In the genomic region with DNA sequence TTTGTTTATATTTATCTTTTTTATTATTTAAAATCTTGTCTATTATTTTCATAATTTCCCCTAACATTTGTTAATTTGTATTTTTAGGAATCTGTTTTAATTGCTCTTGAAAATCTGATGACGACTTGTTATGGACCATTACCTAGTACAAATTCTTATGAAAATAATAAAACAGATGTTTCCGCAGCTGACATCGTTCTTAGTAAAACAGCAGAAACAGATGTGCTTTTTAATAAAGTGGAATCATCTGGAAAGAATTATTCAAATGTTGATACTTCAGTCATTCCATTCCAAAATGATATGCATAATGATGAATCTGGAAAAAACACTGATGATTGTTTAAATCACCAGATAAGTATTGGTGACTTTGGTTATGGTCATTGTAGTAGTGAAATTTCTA, we compare ENCODE assay signal across 33 cellular contexts.
A peak's percentile ranks its signal among the peaks of the same experiment; 100 is the strongest.
DNase-seq lines count a peak whose midpoint lies in the region; ATAC-seq, FAIRE-seq and TF ChIP-seq lines count a peak whose summit lies in the region.
"Had no signal": no experiment of that assay in that cellular context is flagged by ENCODE, and none has a peak within 500 bp of the region (broad histone marks: within the 10 kb centered on the region; RNA-seq: fewer than 3 reads in every experiment).

No MANE protein-coding gene starts in this region.

- no peak for TF ChIP-seq RAD21 in A549 (conservative IDR thresholded peaks at IDR 0.05 in 1 of 2, IDR thresholded peaks at IDR 0.05 in 1 of 2)

- POLR2A ChIA-PET in A549 (lab: Yijun Ruan, JAX) = no interaction called here

- TF ChIP-seq POLR2A in A549 (IDR thresholded peaks at IDR 0.05; ENCODE audit: low read length) = no peak
- no peak for TF ChIP-seq POLR2A in H54 (IDR thresholded peaks at IDR 0.05; ENCODE audit: low read depth, low read length)

- H3K4me1 Mint-ChIP-seq in astrocyte (ENCODE audit: low read depth, unreplicated experiment) = peaks cover 5% of the 10 kb centered on the region
- H3K4me1 Mint-ChIP-seq: natural killer cell; stimulated activated memory B cell treated with anti-CD40 and anti-IgM and Interleukin-4, amounts not matched to agents 10 μg/mL and 1 μg/mL and 100 μg/mL, for 72 hours had no signal

- H3K4me1 ChIP-seq in A549 (peaks cover 7% of the 10 kb centered on the region; the same call in 1 of the 3 replicates), astrocyte (ENCODE audit: insufficient read depth, low read length) (peaks cover 6% of the 10 kb centered on the region)
- H3K4me1 ChIP-seq: ascending aorta, upper lobe of right lung had no signal

- FAIRE-seq in A549 (lab: Jason Lieb, UNC) = peak; percentile 54
- peak; percentile 6 for FAIRE-seq in H54 (lab: Jason Lieb, UNC)
- peak; percentile 49 for FAIRE-seq in astrocyte (lab: Jason Lieb, UNC)
- FAIRE-seq: K562 had no signal

- H3K9me3 ChIP-seq in A549 (no peaks in the 10 kb centered on the region), astrocyte (ENCODE audit: insufficient read depth, low read depth, low read length) (no peaks in the 10 kb centered on the region)
- H3K9me3 ChIP-seq: ascending aorta, mucosa of descending colon, upper lobe of right lung had no signal

- no peak overlapping the region for H3K4me3 Mint-ChIP-seq in astrocyte (ENCODE audit: unreplicated experiment)
- H3K4me3 Mint-ChIP-seq: activated CD4-positive, alpha-beta T cell treated with anti-CD3 and anti-CD28 coated beads, Interleukin-2, amount 10 ng/mL, durations not matched to agents 24 days and 14 days; activated naive CD8-positive, alpha-beta T cell; B cell; CD8-positive, alpha-beta T cell; endodermal cell; natural killer cell; stimulated activated memory B cell treated with anti-CD40 and anti-IgM and Interleukin-4, amounts not matched to agents 10 μg/mL and 1 μg/mL and 100 μg/mL, for 72 hours had no signal

- no peak overlapping the region for H3K9ac ChIP-seq in astrocyte (ENCODE audit: low read length)

- H4K20me1 ChIP-seq in astrocyte (ENCODE audit: insufficient read depth, low read length) = no peaks in the 10 kb centered on the region

- H3K27ac Mint-ChIP-seq in astrocyte (ENCODE audit: unreplicated experiment) = no peak overlapping the region
- H3K27ac Mint-ChIP-seq: activated CD4-positive, alpha-beta T cell treated with anti-CD3 and anti-CD28 coated beads, Interleukin-2, amount 10 ng/mL, durations not matched to agents 24 days and 14 days; activated naive CD8-positive, alpha-beta T cell; B cell; CD8-positive, alpha-beta T cell; endodermal cell; natural killer cell; stimulated activated memory B cell treated with anti-CD40 and anti-IgM and Interleukin-4, amounts not matched to agents 10 μg/mL and 1 μg/mL and 100 μg/mL, for 72 hours had no signal

- no peak for TF ChIP-seq EP300 in A549 (IDR thresholded peaks at IDR 0.05)

- CTCF ChIA-PET in A549 (lab: Yijun Ruan, JAX) = no interaction called here

- no peaks in the 10 kb centered on the region for H3K27me3 ChIP-seq in astrocyte (ENCODE audit: insufficient read depth, low read length)
- H3K27me3 ChIP-seq: ascending aorta, upper lobe of right lung had no signal

- H3K36me3 ChIP-seq in astrocyte (ENCODE audit: insufficient read depth, low read length) = no peaks in the 10 kb centered on the region

- TF ChIP-seq CTCF in A549 (IDR thresholded peaks at IDR 0.05) (no peak), astrocyte (IDR thresholded peaks at IDR 0.05; ENCODE audit: insufficient read depth, low read depth, low read length) (no peak), foreskin fibroblast (IDR thresholded peaks at IDR 0.05; ENCODE audit: low read depth, low read length) (no peak)

- ATAC-seq in A549 = no peak
- no peak for ATAC-seq in HG03565 (IDR thresholded peaks at IDR 0.05; ENCODE audit: unreplicated experiment)
- no peak for ATAC-seq in GM18873 (IDR thresholded peaks at IDR 0.05; ENCODE audit: low FRiP score, unreplicated experiment)
- ATAC-seq: CD8-positive, alpha-beta T cell; esophagus mucosa; HCT116; K562; left colon; mucosa of descending colon; natural killer cell; stimulated activated memory B cell treated with anti-CD40 and anti-IgM and Interleukin-4, amounts not matched to agents 10 μg/mL and 1 μg/mL and 100 μg/mL, for 72 hours; upper lobe of right lung had no signal

- 90% methylated on average over 3 of the region's 3 CpGs for WGBS in A549 (ENCODE audit: missing lambda C conversion rate)

- no peak overlapping the region for H2AFZ ChIP-seq in astrocyte (ENCODE audit: low read depth, low read length)

- H3K36me3 Mint-ChIP-seq in astrocyte (ENCODE audit: low read depth, unreplicated experiment) = peaks cover 2% of the 10 kb centered on the region

- no peak for DNase-seq in A549 (ENCODE audit: low read depth in 1 of 2, low spot score in 1 of 2)
- no peak for DNase-seq in H54 (ENCODE audit: insufficient read length, low spot score)
- no peak for DNase-seq in astrocyte (ENCODE audit: low read depth)
- DNase-seq in foreskin fibroblast = peak; percentile 49 to 78
- DNase-seq in middle frontal gyrus (ENCODE audit: extremely low spot score, low spot score) = no peak
- DNase-seq in HuH-7.5 (ENCODE audit: low spot score) = no peak
- DNase-seq: activated CD4-positive, alpha-beta T cell treated with anti-CD3 and anti-CD28 coated beads, Interleukin-2, amount 10 ng/mL, durations not matched to agents 24 days and 14 days; activated CD8-positive, alpha-beta memory T cell treated with anti-CD3 and anti-CD28 coated beads for 24 hours; activated effector memory CD4-positive, alpha-beta T cell treated with Interleukin-2 at 50 U/mL for 16 hours; activated T-cell treated with anti-CD3 and anti-CD28 coated beads for 4 hours; CD8-positive, alpha-beta T cell; endodermal cell; hypothalamus; left colon; mucosa of descending colon; natural killer cell; NCI-H1048; NCI-H446 treated with DMSO at 0.1 percent for 48 hours; NCI-H82; nucleus accumbens; SIG-M5; T1000; upper lobe of right lung; WERI-Rb-1 had no signal

- no peak overlapping the region for H3K4me3 ChIP-seq in A549
- no peak overlapping the region for H3K4me3 ChIP-seq in astrocyte (ENCODE audit: insufficient read depth, low read depth, low read length)
- H3K4me3 ChIP-seq in foreskin fibroblast (ENCODE audit: low read depth in 1 of 2, low read length in 2 of 2) = no peak overlapping the region
- H3K4me3 ChIP-seq: ascending aorta, K562, mucosa of descending colon, upper lobe of right lung had no signal

- H3K9me3 Mint-ChIP-seq in astrocyte (ENCODE audit: unreplicated experiment) = no peaks in the 10 kb centered on the region
- H3K9me3 Mint-ChIP-seq: activated CD4-positive, alpha-beta T cell treated with anti-CD3 and anti-CD28 coated beads, Interleukin-2, amount 10 ng/mL, durations not matched to agents 24 days and 14 days; CD8-positive, alpha-beta T cell; endodermal cell; natural killer cell; stimulated activated memory B cell treated with anti-CD40 and anti-IgM and Interleukin-4, amounts not matched to agents 10 μg/mL and 1 μg/mL and 100 μg/mL, for 72 hours had no signal

- H3K27me3 Mint-ChIP-seq in astrocyte (ENCODE audit: low read depth, unreplicated experiment) = no peaks in the 10 kb centered on the region
- H3K27me3 Mint-ChIP-seq: activated CD4-positive, alpha-beta T cell treated with anti-CD3 and anti-CD28 coated beads, Interleukin-2, amount 10 ng/mL, durations not matched to agents 24 days and 14 days; activated naive CD8-positive, alpha-beta T cell; B cell; stimulated activated memory B cell treated with anti-CD40 and anti-IgM and Interleukin-4, amounts not matched to agents 10 μg/mL and 1 μg/mL and 100 μg/mL, for 72 hours had no signal

- no peaks in the 10 kb centered on the region for H3K79me2 ChIP-seq in astrocyte (ENCODE audit: insufficient read depth, low read length)

- H3K27ac ChIP-seq in A549 (no peak overlapping the region), astrocyte (ENCODE audit: low read depth, low read length) (no peak overlapping the region)
- H3K27ac ChIP-seq: ascending aorta, upper lobe of right lung, WERI-Rb-1 had no signal

- H3K4me2 ChIP-seq in A549 (no peak overlapping the region), astrocyte (ENCODE audit: low read length) (no peak overlapping the region)

TF ChIP-seq in A549, 52 proteins besides CTCF, POLR2A, EP300 and RAD21:
- TF ChIP-seq JUN (IDR thresholded peaks at IDR 0.05) (no peak), ESRRA (IDR thresholded peaks at IDR 0.05; ENCODE audit: borderline replicate concordance, low read length) (no peak), KDM5A (IDR thresholded peaks at IDR 0.05) (no peak), RARB (CRISPR knock-in tag; IDR thresholded peaks at IDR 0.05) (no peak), HOXA7 (CRISPR knock-in tag; IDR thresholded peaks at IDR 0.05) (no peak), CBX8 (IDR thresholded peaks at IDR 0.05) (no peak), POLR2AphosphoS2 (conservative IDR thresholded peaks at IDR 0.05; ENCODE audit: low read length) (no peak), GATA3 (IDR thresholded peaks at IDR 0.05; ENCODE audit: borderline replicate concordance) (no peak), EHMT2 (IDR thresholded peaks at IDR 0.05; ENCODE audit: low read depth) (no peak)

Comparison
In these comparisons a context has a peak if more than half of its experiments do, and no peak if none do; other contexts are left out.
1. DNase-seq: peak in foreskin fibroblast (2 of 2); none in A549 (0 of 2), H54 (single experiment), astrocyte (single experiment), middle frontal gyrus (single experiment) and HuH-7.5 (single experiment).